24 cellular contexts compared by ENCODE assay signal in genomic region chr12:111887916-111888745, GRCh38. TPM values are rescaled to one million over a fixed set of nuclear protein-coding genes. Genes with fewer than 3 reads are reported as not detected.
DNase-seq lines count a peak whose midpoint lies in the region; ATAC-seq and TF ChIP-seq lines count a peak whose summit lies in the region.
"Had no signal": no experiment of that assay in that cellular context is flagged by ENCODE, and none has a peak within 500 bp of the region (broad histone marks: within the 10 kb centered on the region; RNA-seq: fewer than 3 reads in every experiment).

No MANE protein-coding gene starts in this region.

- no peaks in the 10 kb centered on the region for H3K4me1 Mint-ChIP-seq in CD8-positive, alpha-beta memory T cell
- H3K4me1 Mint-ChIP-seq in dendritic cell treated with granulocyte-macrophage colony-stimulating factor and Interleukin-4, amounts not matched to agents 40 ng/mL and 50 ng/mL, for 4 days (ENCODE audit: low read depth): peaks cover 34% of the 10 kb centered on the region
- no peaks in the 10 kb centered on the region for H3K4me1 Mint-ChIP-seq in activated CD4-positive, alpha-beta memory T cell treated with anti-CD3 and anti-CD28 coated beads, Interleukin-2, amount 10 ng/mL, durations not matched to agents 7 days and 5 days
- H3K4me1 Mint-ChIP-seq: activated naive CD4-positive, alpha-beta T cell treated with anti-CD3 and anti-CD28 coated beads, Interleukin-2, amount 50 U/mL, for 24 hours; nephron; T-cell had no signal

- peak; percentile 43 for ATAC-seq in lung (ENCODE audit: insufficient read depth, low FRiP score)
- ATAC-seq: activated T-cell treated with anti-CD3 and anti-CD28 coated beads, Interleukin-2, amount 50 U/mL, for 72 hours; Panc1; T-cell had no signal

- no peak for TF ChIP-seq POLR2A in prostate gland (IDR thresholded peaks at IDR 0.05)

- peaks cover 4 to 91% (median 38%) of the 10 kb centered on the region in 3 donors for H3K36me3 Mint-ChIP-seq in CD8-positive, alpha-beta memory T cell
- peaks cover 86% of the 10 kb centered on the region for H3K36me3 Mint-ChIP-seq in dendritic cell treated with granulocyte-macrophage colony-stimulating factor and Interleukin-4, amounts not matched to agents 40 ng/mL and 50 ng/mL, for 4 days (ENCODE audit: low read depth)
- peaks cover 68% of the 10 kb centered on the region for H3K36me3 Mint-ChIP-seq in activated CD4-positive, alpha-beta memory T cell treated with anti-CD3 and anti-CD28 coated beads, Interleukin-2, amount 10 ng/mL, durations not matched to agents 7 days and 5 days (ENCODE audit: low read depth)

- TF ChIP-seq CTCF in lung (IDR thresholded peaks at IDR 0.05; ENCODE audit: control extremely low read depth, extremely low read depth) (no peak), prostate gland (IDR thresholded peaks at IDR 0.05) (no peak)

- no peaks in the 10 kb centered on the region for H3K9me3 Mint-ChIP-seq in CD8-positive, alpha-beta memory T cell
- H3K9me3 Mint-ChIP-seq in dendritic cell treated with granulocyte-macrophage colony-stimulating factor and Interleukin-4, amounts not matched to agents 40 ng/mL and 50 ng/mL, for 4 days: no peaks in the 10 kb centered on the region
- no peaks in the 10 kb centered on the region for H3K9me3 Mint-ChIP-seq in activated CD4-positive, alpha-beta memory T cell treated with anti-CD3 and anti-CD28 coated beads, Interleukin-2, amount 10 ng/mL, durations not matched to agents 7 days and 5 days
- H3K9me3 Mint-ChIP-seq: activated naive CD4-positive, alpha-beta T cell treated with anti-CD3 and anti-CD28 coated beads, Interleukin-2, amount 50 U/mL, for 24 hours; activated T-cell treated with anti-CD3 and anti-CD28 coated beads, Interleukin-2, amount 50 U/mL, for 72 hours; nephron; T-cell had no signal

- H3K36me3 ChIP-seq in CD8-positive, alpha-beta memory T cell (ENCODE audit: insufficient read depth, low read length): peaks cover 60% of the 10 kb centered on the region
- peaks cover 37 to 53% of the 10 kb centered on the region in 2 donors for H3K36me3 ChIP-seq in lung (ENCODE audit: control insufficient read depth in 2 of 2, insufficient read depth in 2 of 2, low read length in 2 of 2)
- H3K36me3 ChIP-seq in prostate gland: peaks cover 13 to 24% of the 10 kb centered on the region in 2 donors

- CTCF ChIA-PET in CD8-positive, alpha-beta memory T cell (lab: Charles Lee): no interaction called here
- CTCF ChIA-PET in activated CD4-positive, alpha-beta memory T cell treated with anti-CD3 and anti-CD28 coated beads, Interleukin-2, amount 10 ng/mL, durations not matched to agents 7 days and 5 days (lab: Charles Lee): no interaction called here

- POLR2A ChIA-PET in CD8-positive, alpha-beta memory T cell (lab: Charles Lee): no interaction called here
- POLR2A ChIA-PET in activated CD4-positive, alpha-beta memory T cell treated with anti-CD3 and anti-CD28 coated beads, Interleukin-2, amount 10 ng/mL, durations not matched to agents 7 days and 5 days (lab: Charles Lee): no interaction called here

- H3K4me3 ChIP-seq in CD8-positive, alpha-beta memory T cell (ENCODE audit: low read length): no peak overlapping the region
- H3K4me3 ChIP-seq in lung: no peak overlapping the region
- H3K4me3 ChIP-seq in prostate gland: no peak overlapping the region
- H3K4me3 ChIP-seq: dorsolateral prefrontal cortex, pancreas, SJSA1, stomach, tibial artery had no signal

- no peak overlapping the region for H3K27ac ChIP-seq in CD8-positive, alpha-beta memory T cell (ENCODE audit: low read depth, low read length)
- peak overlapping the region in 1 of 2 donors; percentile 32 for H3K27ac ChIP-seq in lung (ENCODE audit: low read depth in 1 of 2, low read length in 1 of 2)
- no peak overlapping the region for H3K27ac ChIP-seq in prostate gland
- H3K27ac ChIP-seq: C4-2B, epithelial cell of prostate, pancreas, SJSA1, tibial artery had no signal

- no peaks in the 10 kb centered on the region for H3K27me3 Mint-ChIP-seq in CD8-positive, alpha-beta memory T cell
- no peaks in the 10 kb centered on the region for H3K27me3 Mint-ChIP-seq in dendritic cell treated with granulocyte-macrophage colony-stimulating factor and Interleukin-4, amounts not matched to agents 40 ng/mL and 50 ng/mL, for 4 days
- no peaks in the 10 kb centered on the region for H3K27me3 Mint-ChIP-seq in activated CD4-positive, alpha-beta memory T cell treated with anti-CD3 and anti-CD28 coated beads, Interleukin-2, amount 10 ng/mL, durations not matched to agents 7 days and 5 days
- H3K27me3 Mint-ChIP-seq: activated naive CD4-positive, alpha-beta T cell treated with anti-CD3 and anti-CD28 coated beads, Interleukin-2, amount 50 U/mL, for 24 hours; T-cell had no signal

- H3K4me1 ChIP-seq in CD8-positive, alpha-beta memory T cell (ENCODE audit: insufficient read depth, low read length): no peaks in the 10 kb centered on the region
- H3K4me1 ChIP-seq in lung (ENCODE audit: control insufficient read depth in 2 of 2, insufficient read depth in 2 of 2, low read length in 2 of 2) (peaks cover 0 to 3% of the 10 kb centered on the region in 2 donors), prostate gland (replicated peaks) (no peaks in the 10 kb centered on the region)
- H3K4me1 ChIP-seq: pancreas, SJSA1, stomach, tibial artery had no signal

- no peaks in the 10 kb centered on the region for H3K27me3 ChIP-seq in CD8-positive, alpha-beta memory T cell (ENCODE audit: insufficient read depth, low read length, poor library complexity, severe bottlenecking)
- H3K27me3 ChIP-seq in lung (ENCODE audit: control insufficient read depth, insufficient read depth) (no peaks in the 10 kb centered on the region), prostate gland (replicated peaks; ENCODE audit: insufficient read depth) (no peaks in the 10 kb centered on the region)
- H3K27me3 ChIP-seq: dorsolateral prefrontal cortex, pancreas, SJSA1, stomach, tibial artery had no signal

- WGBS in lung, 2 donors: 76 to 82% methylated on average over 11 of the region's 11 CpGs
- 93% methylated on average over 11 of the region's 11 CpGs for WGBS in prostate gland

- intact Hi-C loops in dendritic cell treated with granulocyte-macrophage colony-stimulating factor and Interleukin-4, amounts not matched to agents 40 ng/mL and 50 ng/mL, for 4 days (cut with micrococcal nuclease): loop anchor here (10.0 kb wide), 1 partner anchor 63 kb away; no protein-coding TSS in a partner anchor
- intact Hi-C loops in prostate gland (cut with DNase I): no loop called here

- no peak overlapping the region for H3K4me3 Mint-ChIP-seq in CD8-positive, alpha-beta memory T cell
- peak overlapping the region; percentile 17 for H3K4me3 Mint-ChIP-seq in dendritic cell treated with granulocyte-macrophage colony-stimulating factor and Interleukin-4, amounts not matched to agents 40 ng/mL and 50 ng/mL, for 4 days
- no peak overlapping the region for H3K4me3 Mint-ChIP-seq in activated CD4-positive, alpha-beta memory T cell treated with anti-CD3 and anti-CD28 coated beads, Interleukin-2, amount 10 ng/mL, durations not matched to agents 7 days and 5 days
- H3K4me3 Mint-ChIP-seq: activated naive CD4-positive, alpha-beta T cell treated with anti-CD3 and anti-CD28 coated beads, Interleukin-2, amount 50 U/mL, for 24 hours; activated T-cell treated with anti-CD3 and anti-CD28 coated beads, Interleukin-2, amount 50 U/mL, for 72 hours; nephron; T-cell had no signal

- DNase-seq in Ammon's horn (ENCODE audit: low spot score) (peak; percentile 43), lung (ENCODE audit: low spot score) (no peak), DMS53 treated with DMSO at 0.1 percent for 48 hours (lab: John Stamatoyannopoulos, UW; ENCODE audit: unreplicated experiment) (no peak), UCSD-AML1 (lab: John Stamatoyannopoulos, UW; ENCODE audit: unreplicated experiment) (no peak), prostate gland (ENCODE audit: low spot score) (no peak)
- no peak for DNase-seq in CD8-positive, alpha-beta memory T cell
- DNase-seq in activated CD4-positive, alpha-beta memory T cell treated with anti-CD3 and anti-CD28 coated beads, Interleukin-2, amount 10 ng/mL, durations not matched to agents 7 days and 5 days: no peak
- DNase-seq: activated T-cell treated with anti-CD3 and anti-CD28 coated beads, Interleukin-2, amount 50 U/mL, for 72 hours; central memory CD4-positive, alpha-beta T cell; dorsolateral prefrontal cortex; midbrain; NCI-H2081; NCI-H226; stomach; T-cell had no signal

- no peaks in the 10 kb centered on the region for H3K9me3 ChIP-seq in CD8-positive, alpha-beta memory T cell (ENCODE audit: low read length)
- H3K9me3 ChIP-seq in lung (ENCODE audit: control insufficient read depth in 2 of 2, insufficient read depth in 1 of 2, low read length in 1 of 2): no peaks in the 10 kb centered on the region
- H3K9me3 ChIP-seq in prostate gland: no peaks in the 10 kb centered on the region
- H3K9me3 ChIP-seq: pancreas, SJSA1, stomach, tibial artery had no signal

- peak overlapping the region in 5 of 8 donors; percentile 33 to 92 (median 64) for H3K27ac Mint-ChIP-seq in CD8-positive, alpha-beta memory T cell
- peak overlapping the region; percentile 85 for H3K27ac Mint-ChIP-seq in dendritic cell treated with granulocyte-macrophage colony-stimulating factor and Interleukin-4, amounts not matched to agents 40 ng/mL and 50 ng/mL, for 4 days
- H3K27ac Mint-ChIP-seq in activated CD4-positive, alpha-beta memory T cell treated with anti-CD3 and anti-CD28 coated beads, Interleukin-2, amount 10 ng/mL, durations not matched to agents 7 days and 5 days: no peak overlapping the region
- H3K27ac Mint-ChIP-seq: activated naive CD4-positive, alpha-beta T cell treated with anti-CD3 and anti-CD28 coated beads, Interleukin-2, amount 50 U/mL, for 24 hours; activated T-cell treated with anti-CD3 and anti-CD28 coated beads, Interleukin-2, amount 50 U/mL, for 72 hours had no signal

RNA-seq across cellular contexts. Expression of gene MAPKAPK5, which starts 46.1 kb away (rescaled TPM):
- 10 to 100 TPM; 69.8 to 72.1 TPM for total RNA-seq in CD8-positive, alpha-beta memory T cell
- 47.6 TPM for polyA plus RNA-seq in CD8-positive, alpha-beta memory T cell
- 10 to 100 TPM; 46.0 to 46.3 TPM for total RNA-seq in lung
- polyA plus RNA-seq in lung: 10 to 100 TPM; 15.4 to 28.4 TPM
- 10 to 100 TPM; 40.4 to 44.8 TPM for total RNA-seq in activated CD4-positive, alpha-beta memory T cell treated with anti-CD3 and anti-CD28 coated beads, Interleukin-2, amount 10 ng/mL, durations not matched to agents 7 days and 5 days
- 10 to 100 TPM; 48.5 to 80.6 TPM for total RNA-seq in prostate gland
